8 cellular contexts compared by ENCODE assay signal in genomic region chr3:114624676-114625181, GRCh38.
DNase-seq lines count a peak whose midpoint lies in the region; ATAC-seq and TF ChIP-seq lines count a peak whose summit lies in the region.

No MANE protein-coding gene starts in this region.

- TF ChIP-seq POLR2A in spleen (IDR thresholded peaks at IDR 0.05) = peak in 1 of 3 donors; percentile 8

- H3K27ac ChIP-seq in AG04450 (ENCODE audit: low read depth, low read length) (peak overlapping the region; percentile 99), spleen (peak overlapping the region; percentile 50 to 90 (median 79))

- intact Hi-C loops in spleen (cut with DNase I; ENCODE audit: low total_unique reads) = no loop called here

- DNase-seq in AG04450 (ENCODE audit: low read depth, low spot score) (peak; percentile 92), M059J (ENCODE audit: low read depth) (peak; percentile 99), cerebellar cortex (ENCODE audit: low spot score) (peak; percentile 84), kidney epithelial cell (ENCODE audit: low read depth) (peak; percentile 98), spleen (peak; percentile 83)

- TF ChIP-seq CTCF in AG04450 (IDR thresholded peaks at IDR 0.05; ENCODE audit: low read depth, low read length) = 0 out of 2 replicates have a peak, but pooled peaks have one; percentile 1
- TF ChIP-seq CTCF in kidney epithelial cell (IDR thresholded peaks at IDR 0.05; ENCODE audit: insufficient read depth, low read length, poor library complexity, severe bottlenecking) = no peak
- no peak for TF ChIP-seq CTCF in spleen (IDR thresholded peaks at IDR 0.05 in 8 of 11, conservative IDR thresholded peaks at IDR 0.05 in 3 of 11)

- peak overlapping the region; percentile 67 for H3K4me3 ChIP-seq in AG04450 (ENCODE audit: low read depth, low read length)
- H3K4me3 ChIP-seq in kidney epithelial cell (ENCODE audit: low read depth, low read length) = peak overlapping the region; percentile 45
- H3K4me3 ChIP-seq in spleen = peak overlapping the region in 4 of 8 donors; percentile 7 to 53 (median 22)

- H3K27me3 ChIP-seq in AG04450 (ENCODE audit: control insufficient read depth, insufficient read depth, low read length) (no peaks in the 10 kb centered on the region), kidney epithelial cell (ENCODE audit: control insufficient read depth, insufficient read depth, low read length) (no peaks in the 10 kb centered on the region), spleen (replicated peaks in 1 of 7) (no peaks in the 10 kb centered on the region)

- 48 to 65% (median 62%) methylated on average over 10 of the region's 10 CpGs for WGBS in spleen, 5 donors

- H3K4me1 ChIP-seq in spleen = peaks cover 0 to 24% (median 12%) of the 10 kb centered on the region in 6 donors

- POLR2A ChIA-PET in AG04450 (lab: Yijun Ruan, JAX) = interaction anchor here (1.7 kb wide), 1 partner anchor 16 kb away, joined by 12 read pairs; no protein-coding TSS in a partner anchor

- H3K36me3 ChIP-seq in kidney epithelial cell (ENCODE audit: control insufficient read depth, insufficient read depth, low read length) (no peaks in the 10 kb centered on the region), spleen (no peaks in the 10 kb centered on the region)

- H3K9me3 ChIP-seq in AG04450 (ENCODE audit: control insufficient read depth, insufficient read depth, low read length) = no peaks in the 10 kb centered on the region
- no peaks in the 10 kb centered on the region for H3K9me3 ChIP-seq in spleen

- CTCF ChIA-PET in AG04450 (lab: Charles Lee) = interaction anchor here (0.6 kb wide), 1 partner anchor 97 kb away, joined by 5 read pairs; no protein-coding TSS in a partner anchor

- ATAC-seq in activated CD4-positive, CD25-positive, alpha-beta regulatory T cell treated with anti-CD3 and anti-CD28 coated beads, Interleukin-2, amount 50 U/mL, for 24 hours = no peak
- no peak for ATAC-seq in GM21367 (IDR thresholded peaks at IDR 0.05; ENCODE audit: unreplicated experiment)
- ATAC-seq in HG03025 (IDR thresholded peaks at IDR 0.05; ENCODE audit: low FRiP score, unreplicated experiment) = no peak
